ENCODE assay signal across 23 cellular contexts in the genomic region with DNA sequence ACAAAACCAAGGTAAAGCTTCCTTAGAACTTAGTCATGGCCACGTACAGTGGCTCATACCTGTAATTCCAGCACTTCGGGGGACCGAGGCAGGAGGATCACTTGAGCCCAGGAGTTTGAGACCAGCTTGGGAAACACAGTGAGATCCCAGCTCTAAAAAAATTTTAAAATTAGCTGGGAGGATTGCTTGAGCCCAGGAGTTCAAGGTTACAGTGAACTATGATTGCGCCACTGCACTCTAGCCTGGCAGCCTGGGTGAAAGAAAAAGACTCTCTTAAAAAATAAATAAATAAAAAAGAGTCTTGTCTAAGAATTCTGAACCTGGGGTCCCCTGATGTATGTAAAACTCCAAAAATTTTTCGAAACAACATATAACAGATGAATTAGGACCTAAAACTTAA. TPM values are rescaled to one million over a fixed set of nuclear protein-coding genes. Genes with fewer than 3 reads are reported as not detected.
DNase-seq lines count a peak whose midpoint lies in the region; ATAC-seq, FAIRE-seq and TF ChIP-seq lines count a peak whose summit lies in the region.
"Had no signal": no experiment of that assay in that cellular context is flagged by ENCODE, and none has a peak within 500 bp of the region (broad histone marks: within the 10 kb centered on the region; RNA-seq: fewer than 3 reads in every experiment).

No MANE protein-coding gene starts in this region.

- H3K4me3 Mint-ChIP-seq in MCF 10A (ENCODE audit: unreplicated experiment): no peak overlapping the region
- H3K4me3 Mint-ChIP-seq: CD4-positive, CD25-positive, alpha-beta regulatory T cell had no signal

- TF ChIP-seq CTCF in left ventricle myocardium inferior (IDR thresholded peaks at IDR 0.05; ENCODE audit: borderline replicate concordance) (no peak), K562 (IDR thresholded peaks at IDR 0.05 in 2 of 3, conservative IDR thresholded peaks at IDR 0.05 in 1 of 3; ENCODE audit: insufficient read depth in 2 of 3, low read depth in 1 of 3, low read length in 3 of 3) (no peak), MCF 10A (IDR thresholded peaks at IDR 0.05; ENCODE audit: unreplicated experiment) (no peak)

- H2AK5ac ChIP-seq in mesendoderm (ENCODE audit: low read length): no peak overlapping the region

- no peak overlapping the region for H3K4me2 ChIP-seq in K562 (ENCODE audit: insufficient read depth, low read length)
- no peak overlapping the region for H3K4me2 ChIP-seq in mesendoderm (ENCODE audit: low read length)
- H3K4me2 ChIP-seq: BLaER1 had no signal

- in situ Hi-C loops in K562 (cut with MboI): no loop called here

- H3K79me1 ChIP-seq in mesendoderm (ENCODE audit: low read length): peaks cover 2% of the 10 kb centered on the region

- H4K8ac ChIP-seq in mesendoderm (ENCODE audit: low read depth, low read length): no peak overlapping the region

- BruUV-seq in K562 (replicated peaks; lab: Mats Ljungman, UMichigan) (no TSS peak), MCF 10A (replicated peaks; lab: Mats Ljungman, UMichigan) (no TSS peak)

- peaks cover 8% of the 10 kb centered on the region for H3K4me1 Mint-ChIP-seq in MCF 10A (ENCODE audit: insufficient read depth, unreplicated experiment)

- H3K23ac ChIP-seq in mesendoderm (ENCODE audit: low read length): no peak overlapping the region

- intact Hi-C loops in left ventricle myocardium inferior (cut with micrococcal nuclease) (no loop called here), left cardiac atrium (cut with DNase I) (no loop called here), K562 (cut with micrococcal nuclease) (no loop called here), MCF 10A (cut with micrococcal nuclease) (no loop called here)

- ATAC-seq in left cardiac atrium: no peak
- no peak for ATAC-seq in K562

- CTCF ChIA-PET in K562 (lab: Yijun Ruan, JAX; ENCODE audit: low intra/inter-chr PET ratio): no interaction called here
- CTCF ChIA-PET in MCF 10A (lab: Yijun Ruan, JAX): interaction anchor here (0.7 kb wide), 1 partner anchor 11 kb away, joined by 5 read pairs; no protein-coding TSS in a partner anchor

- no peaks in the 10 kb centered on the region for H3K79me2 ChIP-seq in K562 (ENCODE audit: control insufficient read depth, insufficient read depth, low read length)
- H3K79me2 ChIP-seq in mesendoderm (ENCODE audit: control insufficient read depth, insufficient read depth, low read length): no peaks in the 10 kb centered on the region

- H3K4me1 ChIP-seq in left ventricle myocardium inferior (peaks cover 11% of the 10 kb centered on the region), K562 (replicated peaks in 1 of 2; ENCODE audit: control insufficient read depth in 2 of 2, insufficient read depth in 2 of 2, low read length in 2 of 2) (peaks cover 0 to 3% of the 10 kb centered on the region in 2 experiments; a peak in 2 of 5 replicates), mesendoderm (ENCODE audit: control insufficient read depth, low read depth, low read length) (no peaks in the 10 kb centered on the region)
- H3K4me1 ChIP-seq: BLaER1, SJSA1 had no signal

- H2BK5ac ChIP-seq in mesendoderm (ENCODE audit: low read length): no peak overlapping the region

- no peak for TF ChIP-seq EP300 in K562 (IDR thresholded peaks at IDR 0.05; ENCODE audit: low read length)

- no peak overlapping the region for H2AFZ ChIP-seq in K562 (ENCODE audit: low read depth, low read length)

- no peaks in the 10 kb centered on the region for H3K27me3 Mint-ChIP-seq in MCF 10A (ENCODE audit: insufficient read depth, unreplicated experiment)
- H3K27me3 Mint-ChIP-seq: CD4-positive, CD25-positive, alpha-beta regulatory T cell had no signal

- WGBS in K562 (ENCODE audit: insufficient coverage, low coverage, missing lambda C conversion rate): 82% methylated on average over 4 of the region's 5 CpGs
- WGBS in mesendoderm (ENCODE audit: extremely low coverage, insufficient coverage, low lambda C conversion rate): no CpG with 5 or more reads among the region's 5 CpGs

- H3K27me3 ChIP-seq in left ventricle myocardium inferior (ENCODE audit: low read depth) (no peaks in the 10 kb centered on the region), K562 (ENCODE audit: control insufficient read depth in 2 of 2, insufficient read depth in 2 of 2, low read length in 2 of 2) (no peaks in the 10 kb centered on the region), mesendoderm (ENCODE audit: insufficient read depth, low read length, poor library complexity) (no peaks in the 10 kb centered on the region)
- H3K27me3 ChIP-seq: BLaER1, MG63, SJSA1 had no signal

- POLR2A ChIA-PET in K562 (lab: Yijun Ruan, JAX) (interaction anchor here (0.5 to 1.3 kb wide), 3 partner anchors 9 to 22 kb away, joined by 3 to 4 read pairs (median 3); no protein-coding TSS in a partner anchor), MCF 10A (lab: Yijun Ruan, JAX) (interaction anchor here (0.6 to 1.5 kb wide), 4 partner anchors 8 to 19 kb away, joined by 3 to 7 read pairs (median 4); no protein-coding TSS in a partner anchor)

- H2BK15ac ChIP-seq in mesendoderm (replicated peaks; ENCODE audit: low read depth): no peak overlapping the region

- H3K36me3 ChIP-seq in left ventricle myocardium inferior: peaks cover 23% of the 10 kb centered on the region
- H3K36me3 ChIP-seq in K562 (ENCODE audit: control insufficient read depth, insufficient read depth, low read length): peaks cover 9% of the 10 kb centered on the region; the same call in 1 of the 3 replicates
- H3K36me3 ChIP-seq in mesendoderm (ENCODE audit: control insufficient read depth, insufficient read depth, low read length): no peaks in the 10 kb centered on the region
- H3K36me3 ChIP-seq: SJSA1 had no signal

- H3K4me3 ChIP-seq in left ventricle myocardium inferior (no peak overlapping the region), K562 (no peak overlapping the region), mesendoderm (ENCODE audit: low read length) (no peak overlapping the region)
- H3K4me3 ChIP-seq: BLaER1, MG63, SJSA1 had no signal

- no peak for TF ChIP-seq RAD21 in K562 (CRISPR knock-in tag; conservative IDR thresholded peaks at IDR 0.05 in 1 of 2, IDR thresholded peaks at IDR 0.05 in 1 of 2)

- no peak overlapping the region for H3K27ac Mint-ChIP-seq in MCF 10A (ENCODE audit: low read depth, unreplicated experiment)

- DNase-seq in left ventricle myocardium inferior: no peak
- DNase-seq in left cardiac atrium: no peak
- no peak for DNase-seq in K562 (ENCODE audit: extremely low read depth in 1 of 4, low spot score in 3 of 4)
- DNase-seq in mesendoderm: peak; percentile 7
- DNase-seq in MCF 10A (ENCODE audit: unreplicated experiment): no peak
- DNase-seq in NCI-H187 (lab: John Stamatoyannopoulos, UW): no peak
- DNase-seq in NCI-H748 (lab: John Stamatoyannopoulos, UW; ENCODE audit: unreplicated experiment): no peak
- DNase-seq: CD4-positive, CD25-positive, alpha-beta regulatory T cell; DMS153; DND-41; KBM-7; MG63; NCI-H1092 treated with DMSO at 0.1 percent for 48 hours; NCI-H1436; NCI-H187 treated with DMSO at 0.1 percent for 48 hours; NCI-H2171 treated with DMSO at 0.1 percent for 48 hours; NCI-H524; NCI-H774 had no signal

- H3K56ac ChIP-seq in mesendoderm (ENCODE audit: low read length): no peak overlapping the region

- TF ChIP-seq POLR2A in K562 (conservative IDR thresholded peaks at IDR 0.05): no peak

- H3K9me3 ChIP-seq in left ventricle myocardium inferior (replicated peaks) (no peaks in the 10 kb centered on the region), K562 (replicated peaks; ENCODE audit: control insufficient read depth, insufficient read depth, low read depth, low read length) (no peaks in the 10 kb centered on the region)
- H3K9me3 ChIP-seq: BLaER1, MG63, SJSA1 had no signal

- no peak overlapping the region for H3K4ac ChIP-seq in mesendoderm (ENCODE audit: low read depth, low read length)

- no peak overlapping the region for H3K9ac ChIP-seq in K562 (ENCODE audit: insufficient read depth in 1 of 2, low read depth in 2 of 2, low read length in 2 of 2)
- H3K9ac ChIP-seq in mesendoderm (ENCODE audit: low read length): no peak overlapping the region
- H3K9ac ChIP-seq: BLaER1 had no signal

- H4K5ac ChIP-seq in mesendoderm (ENCODE audit: low read length): no peak overlapping the region

- H3K27ac ChIP-seq in left ventricle myocardium inferior (replicated peaks): peak overlapping the region; percentile 21
- no peak overlapping the region for H3K27ac ChIP-seq in K562 (ENCODE audit: extremely low read depth, low read depth, low read length)
- H3K27ac ChIP-seq in mesendoderm (ENCODE audit: low read depth, low read length): no peak overlapping the region
- H3K27ac ChIP-seq: BLaER1, SJSA1 had no signal

- peaks cover 45% of the 10 kb centered on the region for H3K36me3 Mint-ChIP-seq in MCF 10A (ENCODE audit: insufficient read depth, unreplicated experiment)

- no peak overlapping the region for H2BK120ac ChIP-seq in mesendoderm (ENCODE audit: low read depth, low read length)

- H3K9me1 ChIP-seq in K562 (ENCODE audit: control insufficient read depth, insufficient read depth, low read length): no peaks in the 10 kb centered on the region

- no peak overlapping the region for H3K18ac ChIP-seq in mesendoderm (ENCODE audit: low read length)

- no peaks in the 10 kb centered on the region for H3K9me3 Mint-ChIP-seq in MCF 10A (ENCODE audit: unreplicated experiment)
- H3K9me3 Mint-ChIP-seq: CD4-positive, CD25-positive, alpha-beta regulatory T cell had no signal

- H4K20me1 ChIP-seq in K562 (replicated peaks; ENCODE audit: control insufficient read depth, insufficient read depth, low read length): no peaks in the 10 kb centered on the region
- H4K20me1 ChIP-seq: BLaER1 had no signal

- FAIRE-seq in K562 (lab: Jason Lieb, UNC): no peak
- FAIRE-seq: A204.1, H54, RCC 7860 had no signal

RNA-seq across cellular contexts. Expression of a gene that starts 34.9 kb away (rescaled TPM):
- total RNA-seq in left ventricle myocardium inferior: 131 TPM
- total RNA-seq in left cardiac atrium: 100 to 1,000 TPM; 106 to 126 TPM
- total RNA-seq in K562 (2011; cell fraction: chromatin; rRNA removed; ENCODE audit: low replicate concordance): 34.0 and 182 TPM in 2 replicates
- 12.3 and 20.1 TPM in 2 replicates for total RNA-seq in K562 (2011; cell fraction: nucleolus; rRNA removed)
- total RNA-seq in K562 (2011; cell fraction: nucleoplasm; rRNA removed): 82.9 and 163 TPM in 2 replicates
- 33.9 and 34.9 TPM in 2 replicates for total RNA-seq in K562 (2014; rRNA removed)
- 76.4 and 87.4 TPM in 2 replicates for total RNA-seq in K562 (2014; rRNA removed; fragmentation: Illumina TruSeq; extraction: Trizol)
- 52.2 and 58.3 TPM in 2 replicates for total RNA-seq in K562 (2015; rRNA removed; fragmentation: Illumina TruSeq; extraction: Trizol)
- total RNA-seq in K562 (2021): 42.4 and 45.9 TPM in 2 replicates
- polyA plus RNA-seq in K562 (2011; rRNA removed): 45.0 and 56.6 TPM in 2 replicates
- 4.4 and 10.9 TPM in 2 replicates for polyA plus RNA-seq in K562 (2011; cell fraction: cytosol; rRNA removed)
- 24.9 and 29.1 TPM in 2 replicates for polyA plus RNA-seq in K562 (2011; cell fraction: nucleus; rRNA removed)
- 29.5 and 32.7 TPM in 2 replicates for polyA plus RNA-seq in K562 (2012)
- polyA plus RNA-seq in K562 (2014; fragmentation: Illumina TruSeq; extraction: Trizol): 41.5 and 58.0 TPM in 2 replicates
- polyA plus RNA-seq in K562 (2014; fragmentation: Nextera tagmentation; extraction: Ambion mirVana): 10 to 100 TPM; 46.2 to 46.5 TPM
- polyA plus RNA-seq in K562 (2014; rRNA removed): 39.0 and 48.7 TPM in 2 replicates
- 46.1 and 56.4 TPM in 2 replicates for polyA minus RNA-seq in K562 (2011; rRNA and poly(A)+ RNA removed)
- polyA minus RNA-seq in K562 (2011; cell fraction: cytosol; rRNA and poly(A)+ RNA removed): 10.5 and 10.8 TPM in 2 replicates
- 27.7 and 48.0 TPM in 2 replicates for polyA minus RNA-seq in K562 (2011; cell fraction: nucleus; rRNA and poly(A)+ RNA removed)
- polyA plus RNA-seq in mesendoderm (2013, experiment 1 of 2): 38.4 TPM
- 38.6 TPM for polyA plus RNA-seq in mesendoderm (2013, experiment 2 of 2)
- 113 and 132 TPM in 2 replicates for total RNA-seq in MCF 10A (2022)
